In genomic region chr3:174094671-174095070, GRCh38 we compare ENCODE assay signal across 25 cellular contexts.
"Had no signal": no experiment of that assay in that cellular context is flagged by ENCODE, and none has a peak within 500 bp of the region (broad histone marks: within the 10 kb centered on the region; RNA-seq: fewer than 3 reads in every experiment).

No MANE protein-coding gene starts in this region.

- H2AFZ ChIP-seq: parathyroid adenoma had no signal

- H3K79me2 ChIP-seq: parathyroid adenoma had no signal

- H3K27ac Mint-ChIP-seq: activated CD4-positive, alpha-beta memory T cell treated with anti-CD3 and anti-CD28 coated beads for 36 hours; activated naive CD4-positive, alpha-beta T cell treated with anti-CD3 and anti-CD28 coated beads, Interleukin-2, amount 50 U/mL, for 24 hours; activated naive CD8-positive, alpha-beta T cell treated with anti-CD3 and anti-CD28 coated beads, Interleukin-2, amount 50 U/mL, for 24 hours; activated T-helper 2 cell treated with anti-CD3 and anti-CD28 coated beads, Interferon-gamma antibody, Interleukin-2, Interleukin-4, amounts not matched to agents 10 μg/mL and 5 μg/mL and 100 μg/mL, durations not matched to agents 14 hours and 24 hours and 36 hours; effector memory CD8-positive, alpha-beta T cell; naive thymus-derived CD8-positive, alpha-beta T cell; stimulated activated effector memory CD8-positive, alpha-beta T cell treated with anti-CD3 and anti-CD28 coated beads, Interleukin-12 subunit alpha, Interleukin-12 subunit beta, amount 100 ng/mL, for 72 hours; T-helper 2 cell treated with Interferon-gamma antibody and Interleukin-4, amounts not matched to agents 5 μg/mL and 100 μg/mL, for 36 hours had no signal

- H3K9me3 Mint-ChIP-seq: activated CD4-positive, alpha-beta memory T cell treated with anti-CD3 and anti-CD28 coated beads for 36 hours; activated naive CD8-positive, alpha-beta T cell treated with anti-CD3 and anti-CD28 coated beads, Interleukin-2, amount 50 U/mL, for 24 hours; activated T-helper 2 cell treated with anti-CD3 and anti-CD28 coated beads, Interferon-gamma antibody, Interleukin-2, Interleukin-4, amounts not matched to agents 10 μg/mL and 5 μg/mL and 100 μg/mL, durations not matched to agents 14 hours and 24 hours and 36 hours; naive thymus-derived CD8-positive, alpha-beta T cell; neural crest cell; T-helper 2 cell treated with Interferon-gamma antibody and Interleukin-4, amounts not matched to agents 5 μg/mL and 100 μg/mL, for 36 hours had no signal

- H3K36me3 Mint-ChIP-seq: activated CD4-positive, alpha-beta memory T cell treated with anti-CD3 and anti-CD28 coated beads for 36 hours; activated naive CD4-positive, alpha-beta T cell treated with anti-CD3 and anti-CD28 coated beads, Interleukin-2, amount 50 U/mL, for 24 hours; naive thymus-derived CD8-positive, alpha-beta T cell; stimulated activated effector memory CD8-positive, alpha-beta T cell treated with anti-CD3 and anti-CD28 coated beads, Interleukin-12 subunit alpha, Interleukin-12 subunit beta, amount 100 ng/mL, for 72 hours had no signal

- H3K9ac ChIP-seq: parathyroid adenoma had no signal

- H3K9me3 ChIP-seq: esophagus muscularis mucosa, heart right ventricle, psoas muscle, sigmoid colon, stomach, thyroid gland, upper lobe of left lung had no signal

- H3K4me3 Mint-ChIP-seq: activated CD4-positive, alpha-beta memory T cell treated with anti-CD3 and anti-CD28 coated beads for 36 hours; activated naive CD4-positive, alpha-beta T cell treated with anti-CD3 and anti-CD28 coated beads, Interleukin-2, amount 50 U/mL, for 24 hours; activated naive CD8-positive, alpha-beta T cell treated with anti-CD3 and anti-CD28 coated beads, Interleukin-2, amount 50 U/mL, for 24 hours; effector memory CD8-positive, alpha-beta T cell; naive thymus-derived CD8-positive, alpha-beta T cell; neural crest cell; stimulated activated effector memory CD8-positive, alpha-beta T cell treated with anti-CD3 and anti-CD28 coated beads, Interleukin-12 subunit alpha, Interleukin-12 subunit beta, amount 100 ng/mL, for 72 hours; T-helper 2 cell treated with Interferon-gamma antibody and Interleukin-4, amounts not matched to agents 5 μg/mL and 100 μg/mL, for 36 hours had no signal

- H3K27me3 ChIP-seq: esophagus muscularis mucosa, foreskin keratinocyte, heart right ventricle, sigmoid colon, stomach, thyroid gland, upper lobe of left lung had no signal

- H3K36me3 ChIP-seq: esophagus muscularis mucosa, heart right ventricle, sigmoid colon, stomach, thyroid gland, upper lobe of left lung had no signal

- H3K27me3 Mint-ChIP-seq: activated CD4-positive, alpha-beta memory T cell treated with anti-CD3 and anti-CD28 coated beads for 36 hours; activated naive CD4-positive, alpha-beta T cell treated with anti-CD3 and anti-CD28 coated beads, Interleukin-2, amount 50 U/mL, for 24 hours; activated naive CD8-positive, alpha-beta T cell treated with anti-CD3 and anti-CD28 coated beads, Interleukin-2, amount 50 U/mL, for 24 hours; effector memory CD8-positive, alpha-beta T cell; naive thymus-derived CD8-positive, alpha-beta T cell had no signal

- H3K4me1 Mint-ChIP-seq: activated naive CD4-positive, alpha-beta T cell treated with anti-CD3 and anti-CD28 coated beads, Interleukin-2, amount 50 U/mL, for 24 hours; activated naive CD8-positive, alpha-beta T cell treated with anti-CD3 and anti-CD28 coated beads, Interleukin-2, amount 50 U/mL, for 24 hours; naive thymus-derived CD8-positive, alpha-beta T cell; stimulated activated effector memory CD8-positive, alpha-beta T cell treated with anti-CD3 and anti-CD28 coated beads, Interleukin-12 subunit alpha, Interleukin-12 subunit beta, amount 100 ng/mL, for 72 hours had no signal

- H3K27ac ChIP-seq: esophagus muscularis mucosa, foreskin keratinocyte, heart right ventricle, parathyroid adenoma, psoas muscle, sigmoid colon, stomach, thyroid gland, upper lobe of left lung had no signal

- H3K4me3 ChIP-seq: esophagus muscularis mucosa, heart right ventricle, psoas muscle, sigmoid colon, stomach, thyroid gland, upper lobe of left lung had no signal

- FAIRE-seq: small intestine had no signal

- H3K4me1 ChIP-seq: heart right ventricle, parathyroid adenoma, psoas muscle, upper lobe of left lung had no signal

- DNase-seq: activated CD4-positive, alpha-beta memory T cell treated with anti-CD3 and anti-CD28 coated beads for 36 hours; activated CD4-positive, alpha-beta T cell treated with anti-CD3 and anti-CD28 coated beads for 48 hours; activated naive CD8-positive, alpha-beta T cell treated with anti-CD3 and anti-CD28 coated beads, Interleukin-2, amount 50 U/mL, for 24 hours; activated T-cell treated with anti-CD3 and anti-CD28 coated beads, Interleukin-2, amount 50 U/mL, for 48 hours; amygdala; cortex of kidney; effector memory CD8-positive, alpha-beta T cell; foreskin keratinocyte; heart right ventricle; naive thymus-derived CD8-positive, alpha-beta T cell; occipital lobe; psoas muscle; sigmoid colon; small intestine; stimulated activated CD4-positive, alpha-beta T cell treated with anti-CD3 and anti-CD28 coated beads, Interleukin-4, amount 100 ng/mL, for 24 hours; stomach; thyroid gland; upper lobe of left lung had no signal
